ENCODE assay signal across 1 cellular context in genomic region chr10:77671594-77672252, GRCh38.
TF ChIP-seq lines count a peak whose summit lies in the region.

No MANE protein-coding gene starts in this region.

TF ChIP-seq in IMR-90, 13 proteins besides CTCF, POLR2A, EP300 and RAD21:
- TF ChIP-seq CEBPB (IDR thresholded peaks at IDR 0.05; ENCODE audit: low read depth, low read length), result peak; percentile 69
- no peak for TF ChIP-seq RCOR1 (IDR thresholded peaks at IDR 0.05; ENCODE audit: insufficient replicate concordance, low read length)
